Comparison of ENCODE assay signal across 9 cellular contexts in genomic region chr19:893775-894090, GRCh38. TPM values are rescaled to one million over a fixed set of nuclear protein-coding genes. Genes with fewer than 3 reads are reported as not detected.
A peak's percentile ranks its signal among the peaks of the same experiment; 100 is the strongest.
DNase-seq lines count a peak whose midpoint lies in the region; ATAC-seq and TF ChIP-seq lines count a peak whose summit lies in the region.
"Had no signal": no experiment of that assay in that cellular context is flagged by ENCODE, and none has a peak within 500 bp of the region (broad histone marks: within the 10 kb centered on the region; RNA-seq: fewer than 3 reads in every experiment).

No MANE protein-coding gene starts in this region.

- no peak overlapping the region for H3K4ac ChIP-seq in IMR-90 (ENCODE audit: low read depth, low read length)

- peaks cover 19% of the 10 kb centered on the region for H3K4me1 ChIP-seq in CD4-positive, CD25-positive, alpha-beta regulatory T cell (ENCODE audit: control insufficient read depth, insufficient read depth, low read length, poor library complexity, severe bottlenecking)
- H3K4me1 ChIP-seq in IMR-90 (ENCODE audit: control insufficient read depth, insufficient read depth, low read length) (no peaks in the 10 kb centered on the region), neuron (ENCODE audit: insufficient read depth, low read length) (peaks cover 9% of the 10 kb centered on the region)

- no peak overlapping the region for H2AFZ ChIP-seq in IMR-90 (replicated peaks; ENCODE audit: low read length, poor library complexity)
- H2AFZ ChIP-seq in neuron (ENCODE audit: low read depth, low read length) = no peak overlapping the region

- no peak overlapping the region for H3K56ac ChIP-seq in IMR-90 (ENCODE audit: extremely low read depth, insufficient read depth, low read length)

- H3K4me3 ChIP-seq in CD4-positive, CD25-positive, alpha-beta regulatory T cell (ENCODE audit: low read depth, low read length) = no peak overlapping the region
- H3K4me3 ChIP-seq in IMR-90 (ENCODE audit: insufficient read depth, low read depth, low read length) (no peak overlapping the region), neuron (ENCODE audit: low read length) (peak overlapping the region; percentile 98)

- peaks cover 5% of the 10 kb centered on the region for H3K27me3 Mint-ChIP-seq in CD4-positive, CD25-positive, alpha-beta regulatory T cell
- H3K27me3 Mint-ChIP-seq in central memory CD8-positive, alpha-beta T cell = no peaks in the 10 kb centered on the region

- H2BK20ac ChIP-seq in IMR-90 (ENCODE audit: low read depth, low read length) = no peak overlapping the region

- intact Hi-C loops in IMR-90 (cut with micrococcal nuclease) = no loop called here

- no peak overlapping the region for H4K91ac ChIP-seq in IMR-90 (ENCODE audit: insufficient read depth, low read depth, low read length)

- ATAC-seq in CD4-positive, CD25-positive, alpha-beta regulatory T cell (ENCODE audit: low read depth in 2 of 2) = no peak
- ATAC-seq in IMR-90 (ENCODE audit: low read depth) (no peak), HG03571 (IDR thresholded peaks at IDR 0.05; ENCODE audit: unreplicated experiment) (no peak), HG03378 (IDR thresholded peaks at IDR 0.05; ENCODE audit: unreplicated experiment) (no peak)
- no peak for ATAC-seq in central memory CD8-positive, alpha-beta T cell (replicated peaks; ENCODE audit: extremely low read depth, poor library complexity, severe bottlenecking)

- no peak overlapping the region for H3K4me2 ChIP-seq in IMR-90 (ENCODE audit: low read depth, low read length)

- WGBS in IMR-90 (ENCODE audit: extremely low coverage in 2 of 2, insufficient read length in 1 of 2), 2 experiments = 52% methylated on average over 5 of the region's 12 CpGs; no CpG with 5 or more reads in 1 of the 2 experiments

- H3K9me3 Mint-ChIP-seq in CD4-positive, CD25-positive, alpha-beta regulatory T cell = no peaks in the 10 kb centered on the region
- H3K9me3 Mint-ChIP-seq in central memory CD8-positive, alpha-beta T cell = no peaks in the 10 kb centered on the region

- H3K27ac ChIP-seq in CD4-positive, CD25-positive, alpha-beta regulatory T cell (ENCODE audit: insufficient read depth, low read length, poor library complexity, severe bottlenecking) = peak overlapping the region; percentile 88
- no peak overlapping the region for H3K27ac ChIP-seq in IMR-90 (ENCODE audit: insufficient read depth, low read length)

- H3K14ac ChIP-seq in IMR-90 (replicated peaks; ENCODE audit: low read depth, low read length) = no peak overlapping the region

- H3K4me3 Mint-ChIP-seq in CD4-positive, CD25-positive, alpha-beta regulatory T cell = peak overlapping the region; percentile 93 to 96 (median 94)
- H3K4me3 Mint-ChIP-seq in central memory CD8-positive, alpha-beta T cell = peak overlapping the region; percentile 95

- no peak for TF ChIP-seq CTCF in IMR-90 (conservative IDR thresholded peaks at IDR 0.05; ENCODE audit: low read depth, low read length)

- H3K18ac ChIP-seq in IMR-90 (ENCODE audit: low read depth, low read length) = no peak overlapping the region

- dilution Hi-C loops in IMR-90 (cut with HindIII; ENCODE audit: low sequenced_read_pairs, unreplicated experiment) = no loop called here

- no peak overlapping the region for H2AK9ac ChIP-seq in IMR-90 (replicated peaks; ENCODE audit: low read depth, low read length, poor library complexity)

- H3K4me1 Mint-ChIP-seq in CD4-positive, CD25-positive, alpha-beta regulatory T cell = peaks cover 4 to 53% (median 14%) of the 10 kb centered on the region in 4 donors
- peaks cover 24% of the 10 kb centered on the region for H3K4me1 Mint-ChIP-seq in central memory CD8-positive, alpha-beta T cell

- TF ChIP-seq POLR2A in IMR-90 (IDR thresholded peaks at IDR 0.05; ENCODE audit: low read depth, low read length) = no peak

- no peak for TF ChIP-seq RAD21 in IMR-90 (IDR thresholded peaks at IDR 0.05; ENCODE audit: low read length)

- H3K9me3 ChIP-seq in CD4-positive, CD25-positive, alpha-beta regulatory T cell (ENCODE audit: control insufficient read depth in 2 of 2, low read length in 2 of 2) = no peaks in the 10 kb centered on the region
- H3K9me3 ChIP-seq in IMR-90 (ENCODE audit: control insufficient read depth, insufficient read depth, low read length) (no peaks in the 10 kb centered on the region), neuron (ENCODE audit: low read length) (no peaks in the 10 kb centered on the region)

- H2BK120ac ChIP-seq in IMR-90 (ENCODE audit: low read depth, low read length) = no peak overlapping the region

- H2AK5ac ChIP-seq in IMR-90 (ENCODE audit: low read depth, low read length) = no peak overlapping the region

- H3K79me1 ChIP-seq in IMR-90 (ENCODE audit: low read depth in 1 of 2, low read length in 2 of 2) = peaks cover 6 to 27% of the 10 kb centered on the region in 2 experiments; a peak in 3 of 4 replicates

- no peak overlapping the region for H2BK15ac ChIP-seq in IMR-90 (ENCODE audit: low read depth, low read length)

- peaks cover 6% of the 10 kb centered on the region for H4K20me1 ChIP-seq in IMR-90 (ENCODE audit: insufficient read depth, low read length)

- no peak overlapping the region for H4K8ac ChIP-seq in IMR-90 (ENCODE audit: low read depth in 2 of 2, low read length in 2 of 2)

- peak overlapping the region; percentile 97 to 100 (median 99) for H3K27ac Mint-ChIP-seq in CD4-positive, CD25-positive, alpha-beta regulatory T cell
- peak overlapping the region; percentile 100 for H3K27ac Mint-ChIP-seq in central memory CD8-positive, alpha-beta T cell (ENCODE audit: low read depth)

- no peak overlapping the region for H4K5ac ChIP-seq in IMR-90 (ENCODE audit: low read depth, low read length)

- in situ Hi-C loops in IMR-90 (cut with MboI; ENCODE audit: low sequenced_read_pairs) = no loop called here

- peak overlapping the region; percentile 43 for H2BK5ac ChIP-seq in IMR-90 (ENCODE audit: low read depth, low read length, poor library complexity, severe bottlenecking)

- no peaks in the 10 kb centered on the region for H3K27me3 ChIP-seq in CD4-positive, CD25-positive, alpha-beta regulatory T cell (ENCODE audit: control insufficient read depth, insufficient read depth, low read length)
- H3K27me3 ChIP-seq in IMR-90 (ENCODE audit: control insufficient read depth, insufficient read depth, low read length) (no peaks in the 10 kb centered on the region), neuron (ENCODE audit: insufficient read depth, low read length) (no peaks in the 10 kb centered on the region)

- H3K23ac ChIP-seq in IMR-90 (ENCODE audit: low read depth, low read length) = no peak overlapping the region

- POLR2A ChIA-PET in IMR-90 (lab: Charles Lee; ENCODE audit: unreplicated experiment) = no interaction called here

- no peak for DNase-seq in CD4-positive, CD25-positive, alpha-beta regulatory T cell
- DNase-seq in IMR-90 (no peak), OCI-M1 (lab: John Stamatoyannopoulos, UW) (no peak), SKM-1 treated with dmso at 0.1 percent for 144 hours (lab: John Stamatoyannopoulos, UW; ENCODE audit: unreplicated experiment) (no peak)
- DNase-seq in central memory CD8-positive, alpha-beta T cell (ENCODE audit: low spot score in 2 of 2) = no peak

- peaks cover 6% of the 10 kb centered on the region; the same call in 1 of the 2 replicates for H3K9me1 ChIP-seq in IMR-90 (ENCODE audit: insufficient read depth, low read length)

- CTCF ChIA-PET in IMR-90 (lab: Yijun Ruan, JAX) = no interaction called here

- peaks cover 7% of the 10 kb centered on the region for H3K36me3 Mint-ChIP-seq in CD4-positive, CD25-positive, alpha-beta regulatory T cell
- peaks cover 47% of the 10 kb centered on the region for H3K36me3 Mint-ChIP-seq in central memory CD8-positive, alpha-beta T cell (ENCODE audit: insufficient read depth)

- H3K9ac ChIP-seq in IMR-90 (ENCODE audit: low read depth, low read length) = no peak overlapping the region

- BruUV-seq in IMR-90 (replicated peaks; lab: Mats Ljungman, UMichigan) = no TSS peak

- peaks cover 31% of the 10 kb centered on the region for H3K36me3 ChIP-seq in CD4-positive, CD25-positive, alpha-beta regulatory T cell (ENCODE audit: control insufficient read depth, insufficient read depth, low read length)
- H3K36me3 ChIP-seq in IMR-90 (ENCODE audit: control insufficient read depth, insufficient read depth, low read length) (peaks cover 26% of the 10 kb centered on the region), neuron (ENCODE audit: insufficient read depth, low read length) (peaks cover 35% of the 10 kb centered on the region)

TF ChIP-seq in IMR-90, 13 proteins besides CTCF, POLR2A, EP300 and RAD21 (continues in another document):
- TF ChIP-seq BHLHE40 (IDR thresholded peaks at IDR 0.05; ENCODE audit: low read depth, low read length) = no peak
- no peak for TF ChIP-seq MAZ (IDR thresholded peaks at IDR 0.05; ENCODE audit: borderline replicate concordance, low read depth, low read length)

RNA-seq across cellular contexts. Expression of gene RNU6-9, which starts 0.4 kb away (rescaled TPM):
- not detected for total RNA-seq in CD4-positive, CD25-positive, alpha-beta regulatory T cell
- not detected for polyA plus RNA-seq in CD4-positive, CD25-positive, alpha-beta regulatory T cell
- not detected in 2 replicates for total RNA-seq in IMR-90 (2012; rRNA removed)
- not detected in 2 replicates for polyA plus RNA-seq in IMR-90 (2012; rRNA removed)
- not detected in 2 replicates for polyA plus RNA-seq in IMR-90 (2012; cell fraction: cytosol; rRNA removed)
- not detected in 2 replicates for polyA plus RNA-seq in IMR-90 (2012; cell fraction: nucleus; rRNA removed; ENCODE audit: low replicate concordance)
- total RNA-seq: activated CD8-positive, alpha-beta memory T cell treated with anti-CD3 and anti-CD28 coated beads for 36 hours had no signal

RNA-seq across cellular contexts. Expression of gene MED16, which starts 0.7 kb away (rescaled TPM):
- total RNA-seq in CD4-positive, CD25-positive, alpha-beta regulatory T cell = 71.5 TPM
- 10 to 100 TPM; 61.9 to 91.7 (median 81.4) TPM for polyA plus RNA-seq in CD4-positive, CD25-positive, alpha-beta regulatory T cell
- 8.1 and 15.3 TPM in 2 replicates for total RNA-seq in IMR-90 (2012; rRNA removed)
- 40.2 and 49.0 TPM in 2 replicates for polyA plus RNA-seq in IMR-90 (2012; rRNA removed)
- polyA plus RNA-seq in IMR-90 (2012; cell fraction: cytosol; rRNA removed) = 38.6 and 59.2 TPM in 2 replicates
- polyA plus RNA-seq in IMR-90 (2012; cell fraction: nucleus; rRNA removed; ENCODE audit: low replicate concordance) = 38.3 and 110 TPM in 2 replicates

RNA-seq across cellular contexts. Expression of gene R3HDM4, which starts 19.3 kb away (rescaled TPM):
- total RNA-seq in CD4-positive, CD25-positive, alpha-beta regulatory T cell = 266 TPM
- 100 to 1,000 TPM; 249 to 283 (median 267) TPM for polyA plus RNA-seq in CD4-positive, CD25-positive, alpha-beta regulatory T cell
- 8.9 and 9.0 TPM in 2 replicates for total RNA-seq in IMR-90 (2012; rRNA removed)
- polyA plus RNA-seq in IMR-90 (2012; rRNA removed) = 51.5 and 52.5 TPM in 2 replicates
- polyA plus RNA-seq in IMR-90 (2012; cell fraction: cytosol; rRNA removed) = 36.9 and 69.3 TPM in 2 replicates
- polyA plus RNA-seq in IMR-90 (2012; cell fraction: nucleus; rRNA removed; ENCODE audit: low replicate concordance) = 60.4 and 87.8 TPM in 2 replicates

RNA-seq across cellular contexts. Expression of gene KISS1R, which starts 23.4 kb away (rescaled TPM):
- total RNA-seq in CD4-positive, CD25-positive, alpha-beta regulatory T cell = 0.86 TPM
- polyA plus RNA-seq in CD4-positive, CD25-positive, alpha-beta regulatory T cell = 1 to 10 TPM in 1 of 4 donors, under 1 TPM in 2, not detected in 1; 0.21 to 1.2 (median 0.48) TPM
- not detected in 2 replicates for total RNA-seq in IMR-90 (2012; rRNA removed)
- polyA plus RNA-seq in IMR-90 (2012; rRNA removed) = not detected in 2 replicates
- 0.02 and 0.09 TPM in 2 replicates for polyA plus RNA-seq in IMR-90 (2012; cell fraction: cytosol; rRNA removed)
- polyA plus RNA-seq in IMR-90 (2012; cell fraction: nucleus; rRNA removed; ENCODE audit: low replicate concordance) = 0.13 TPM in 1 of 2 replicates, not detected in the other

RNA-seq across cellular contexts. Expression of gene ARID3A, which starts 32.1 kb away (rescaled TPM):
- total RNA-seq in CD4-positive, CD25-positive, alpha-beta regulatory T cell = 14.4 TPM
- 1 to 10 TPM in 2 of 4 donors, under 1 TPM in 2; 0.63 to 1.4 (median 0.99) TPM for polyA plus RNA-seq in CD4-positive, CD25-positive, alpha-beta regulatory T cell
- total RNA-seq in IMR-90 (2012; rRNA removed) = 16.0 and 16.7 TPM in 2 replicates
- 23.1 and 29.4 TPM in 2 replicates for polyA plus RNA-seq in IMR-90 (2012; rRNA removed)
- polyA plus RNA-seq in IMR-90 (2012; cell fraction: cytosol; rRNA removed) = 11.4 and 20.8 TPM in 2 replicates
- polyA plus RNA-seq in IMR-90 (2012; cell fraction: nucleus; rRNA removed; ENCODE audit: low replicate concordance) = 47.6 and 91.2 TPM in 2 replicates

Comparison
In these comparisons a context has a peak if more than half of its experiments do, and no peak if none do; other contexts are left out.
1. RNA of gene R3HDM4, which starts 19.3 kb away (total RNA-seq): 266 TPM in CD4-positive, CD25-positive, alpha-beta regulatory T cell (single experiment); 8.9 to 9.0 TPM in IMR-90; every median in the first group is over 10 times any median in the second.